ENCODE assay signal across 8 cellular contexts in genomic region chr3:42802876-42803799, GRCh38. TPM values are rescaled to one million over a fixed set of nuclear protein-coding genes. Genes with fewer than 3 reads are reported as not detected.
A peak's percentile ranks its signal among the peaks of the same experiment; 100 is the strongest.
DNase-seq lines count a peak whose midpoint lies in the region; ATAC-seq lines count a peak whose summit lies in the region.

No MANE protein-coding gene starts in this region.

- H3K9ac ChIP-seq in muscle layer of colon (ENCODE audit: low read length): peak overlapping the region; percentile 99

- peaks cover 11% of the 10 kb centered on the region for H3K27me3 Mint-ChIP-seq in activated T-cell treated with anti-CD3 and anti-CD28 coated beads, Interleukin-2, amount 50 U/mL, for 4 hours (ENCODE audit: low read depth)

- no peak for DNase-seq in activated T-cell treated with anti-CD3 and anti-CD28 coated beads, Interleukin-2, amount 50 U/mL, for 4 hours
- DNase-seq in activated T-cell treated with anti-CD3 and anti-CD28 coated beads, Interleukin-2, amount 50 U/mL, for 1 hour: no peak
- peak; percentile 4 for DNase-seq in RPMI8226
- DNase-seq in effector memory CD4-positive, alpha-beta T cell: no peak
- DNase-seq in NCI-H2107 (lab: John Stamatoyannopoulos, UW): no peak
- DNase-seq in NCI-H1092 (lab: John Stamatoyannopoulos, UW): no peak

- H3K27ac ChIP-seq in effector memory CD4-positive, alpha-beta T cell (ENCODE audit: insufficient read depth, low read length, poor library complexity, severe bottlenecking): peak overlapping the region; percentile 79
- H3K27ac ChIP-seq in muscle layer of colon (ENCODE audit: low read depth, low read length): peak overlapping the region; percentile 100

- H3K9me3 ChIP-seq in effector memory CD4-positive, alpha-beta T cell (ENCODE audit: control insufficient read depth, low read length): no peaks in the 10 kb centered on the region
- H3K9me3 ChIP-seq in muscle layer of colon (ENCODE audit: low read length): no peaks in the 10 kb centered on the region

- no peaks in the 10 kb centered on the region for H3K27me3 ChIP-seq in effector memory CD4-positive, alpha-beta T cell (replicated peaks; ENCODE audit: control insufficient read depth, insufficient read depth, low read length, poor library complexity, severe bottlenecking)
- H3K27me3 ChIP-seq in muscle layer of colon (ENCODE audit: control insufficient read depth in 1 of 2, insufficient read depth in 2 of 2, low read length in 2 of 2): no peaks in the 10 kb centered on the region

- peaks cover 12% of the 10 kb centered on the region for H3K4me1 ChIP-seq in effector memory CD4-positive, alpha-beta T cell (ENCODE audit: control insufficient read depth, insufficient read depth, low read length, poor library complexity, severe bottlenecking)
- H3K4me1 ChIP-seq in muscle layer of colon (ENCODE audit: insufficient read depth, low read length): peaks cover 41% of the 10 kb centered on the region

- H3K4me3 Mint-ChIP-seq in activated T-cell treated with anti-CD3 and anti-CD28 coated beads, Interleukin-2, amount 50 U/mL, for 4 hours: peak overlapping the region; percentile 99

- H3K4me1 Mint-ChIP-seq in activated T-cell treated with anti-CD3 and anti-CD28 coated beads, Interleukin-2, amount 50 U/mL, for 4 hours (ENCODE audit: low read depth): peaks cover 47% of the 10 kb centered on the region

- H3K9me3 Mint-ChIP-seq in activated T-cell treated with anti-CD3 and anti-CD28 coated beads, Interleukin-2, amount 50 U/mL, for 4 hours: no peaks in the 10 kb centered on the region

- H3K36me3 ChIP-seq in effector memory CD4-positive, alpha-beta T cell (ENCODE audit: control insufficient read depth, insufficient read depth, low read length): no peaks in the 10 kb centered on the region
- no peaks in the 10 kb centered on the region for H3K36me3 ChIP-seq in muscle layer of colon (ENCODE audit: insufficient read depth, low read length)

- ATAC-seq in activated T-cell treated with anti-CD3 and anti-CD28 coated beads, Interleukin-2, amount 50 U/mL, for 4 hours: no peak
- ATAC-seq in GM18870 (IDR thresholded peaks at IDR 0.05; ENCODE audit: unreplicated experiment): no peak

- H3K36me3 Mint-ChIP-seq in activated T-cell treated with anti-CD3 and anti-CD28 coated beads, Interleukin-2, amount 50 U/mL, for 4 hours (ENCODE audit: insufficient read depth): peaks cover 3% of the 10 kb centered on the region

- H3K4me3 ChIP-seq in effector memory CD4-positive, alpha-beta T cell (ENCODE audit: insufficient read depth, low read depth, low read length, poor library complexity, severe bottlenecking): peak overlapping the region; percentile 84
- peak overlapping the region; percentile 92 to 99 for H3K4me3 ChIP-seq in muscle layer of colon (ENCODE audit: low read depth in 1 of 2, low read length in 2 of 2)

RNA-seq across cellular contexts. Expression of gene HIGD1A, which starts 1.2 kb away (rescaled TPM):
- 10 to 100 TPM; 75.5 to 88.7 (median 83.0) TPM for total RNA-seq in activated T-cell treated with anti-CD3 and anti-CD28 coated beads, Interleukin-2, amount 50 U/mL, for 4 hours

RNA-seq across cellular contexts. Expression of gene ACKR2, which starts 6.1 kb away (rescaled TPM):
- total RNA-seq in activated T-cell treated with anti-CD3 and anti-CD28 coated beads, Interleukin-2, amount 50 U/mL, for 4 hours: under 1 TPM; 0.13 to 0.56 (median 0.14) TPM

RNA-seq across cellular contexts. Expression of gene CCDC13, which starts 30.1 kb away (rescaled TPM):
- total RNA-seq in activated T-cell treated with anti-CD3 and anti-CD28 coated beads, Interleukin-2, amount 50 U/mL, for 4 hours: under 1 TPM; 0.29 to 0.73 (median 0.35) TPM
